Comparison of ENCODE assay signal across 8 cellular contexts in the genomic region with DNA sequence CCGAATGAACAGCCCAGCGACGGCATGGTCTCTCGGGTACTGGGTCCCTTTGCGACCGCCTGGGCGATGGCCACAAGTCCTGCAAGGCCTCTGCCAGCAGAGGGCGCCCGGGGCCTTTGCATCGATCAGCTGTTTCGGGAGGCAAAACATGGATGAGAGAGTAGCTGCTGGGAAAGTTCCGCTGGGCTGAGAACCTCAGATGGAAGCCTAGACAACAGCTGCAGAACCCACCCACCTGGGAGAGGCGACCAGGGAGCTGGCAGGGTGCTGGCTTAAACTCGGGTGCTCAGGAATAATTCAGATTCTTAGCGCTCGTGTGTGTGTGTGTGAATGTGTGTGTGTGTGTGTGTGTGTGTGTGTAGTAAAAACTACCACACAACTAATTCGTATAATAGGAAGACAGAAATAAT. TPM values are rescaled to one million over a fixed set of nuclear protein-coding genes. Genes with fewer than 3 reads are reported as not detected.
DNase-seq lines count a peak whose midpoint lies in the region; ATAC-seq and TF ChIP-seq lines count a peak whose summit lies in the region.

No MANE protein-coding gene starts in this region.

- H3K9me3 Mint-ChIP-seq in glutamatergic neuron (ENCODE audit: unreplicated experiment): peaks cover 3% of the 10 kb centered on the region

- no peaks in the 10 kb centered on the region for H3K36me3 Mint-ChIP-seq in glutamatergic neuron (ENCODE audit: unreplicated experiment)

- CTCF ChIA-PET in RWPE1 (lab: Yijun Ruan, JAX): interaction anchor here (0.5 to 2.4 kb wide), 54 partner anchors 9 to 907 kb away, joined by 3 to 116 read pairs (median 4); no protein-coding TSS in a partner anchor

- TF ChIP-seq POLR2A in GM18505 (IDR thresholded peaks at IDR 0.05; ENCODE audit: borderline replicate concordance, extremely low read depth, insufficient read depth, insufficient read length): no peak

- H3K27me3 Mint-ChIP-seq in glutamatergic neuron (ENCODE audit: unreplicated experiment): peaks cover 7% of the 10 kb centered on the region

- peak; percentile 91 for DNase-seq in D341Med (ENCODE audit: low spot score)
- peak; percentile 78 for DNase-seq in M059J (ENCODE audit: low read depth)
- peak; percentile 96 for DNase-seq in RWPE1 (ENCODE audit: low spot score)
- peak; percentile 9 for DNase-seq in activated effector memory CD4-positive, alpha-beta T cell treated with Interleukin-2 at 50 U/mL for 16 hours
- DNase-seq in glutamatergic neuron: peak; percentile 96
- peak; percentile 80 for DNase-seq in pons (ENCODE audit: low spot score)

- H3K27ac Mint-ChIP-seq in glutamatergic neuron (ENCODE audit: unreplicated experiment): no peak overlapping the region

- no peak overlapping the region for H3K27ac ChIP-seq in RWPE1

- TF ChIP-seq CTCF in RWPE1 (conservative IDR thresholded peaks at IDR 0.05; ENCODE audit: low read depth): peak; percentile 99
- peak; percentile 93 for TF ChIP-seq CTCF in glutamatergic neuron (IDR thresholded peaks at IDR 0.05; ENCODE audit: partially characterized antibody, unreplicated experiment)

- POLR2A ChIA-PET in RWPE1 (lab: Yijun Ruan, JAX; ENCODE audit: low non-redundant PET): no interaction called here

- peaks cover 9% of the 10 kb centered on the region for H3K4me1 Mint-ChIP-seq in glutamatergic neuron (ENCODE audit: low read depth, unreplicated experiment)

- ATAC-seq in GM21529 (IDR thresholded peaks at IDR 0.05; ENCODE audit: unreplicated experiment) (peak; percentile 69), GM18505 (IDR thresholded peaks at IDR 0.05; ENCODE audit: unreplicated experiment) (no peak)

- no peak overlapping the region for H3K4me3 Mint-ChIP-seq in glutamatergic neuron (ENCODE audit: unreplicated experiment)

RNA-seq across cellular contexts. Expression of a gene that starts 50.0 kb away (rescaled TPM):
- 20.8 and 26.9 TPM in 2 replicates for total RNA-seq in M059J (2014; rRNA removed; shearing (Covaris generic))
- total RNA-seq in glutamatergic neuron (ENCODE audit: unreplicated experiment): 14.3 TPM

Comparison
In these comparisons a context has a peak if more than half of its experiments do, and no peak if none do; other contexts are left out.
1. DNase-seq: peak in every context shown above with its lines; median percentile 96 in RWPE1; 96 in glutamatergic neuron; 91 in D341Med; 80 in pons; 78 in M059J; 9 in activated effector memory CD4-positive, alpha-beta T cell treated with Interleukin-2 at 50 U/mL for 16 hours.